ENCODE assay signal across 16 cellular contexts in the genomic region with DNA sequence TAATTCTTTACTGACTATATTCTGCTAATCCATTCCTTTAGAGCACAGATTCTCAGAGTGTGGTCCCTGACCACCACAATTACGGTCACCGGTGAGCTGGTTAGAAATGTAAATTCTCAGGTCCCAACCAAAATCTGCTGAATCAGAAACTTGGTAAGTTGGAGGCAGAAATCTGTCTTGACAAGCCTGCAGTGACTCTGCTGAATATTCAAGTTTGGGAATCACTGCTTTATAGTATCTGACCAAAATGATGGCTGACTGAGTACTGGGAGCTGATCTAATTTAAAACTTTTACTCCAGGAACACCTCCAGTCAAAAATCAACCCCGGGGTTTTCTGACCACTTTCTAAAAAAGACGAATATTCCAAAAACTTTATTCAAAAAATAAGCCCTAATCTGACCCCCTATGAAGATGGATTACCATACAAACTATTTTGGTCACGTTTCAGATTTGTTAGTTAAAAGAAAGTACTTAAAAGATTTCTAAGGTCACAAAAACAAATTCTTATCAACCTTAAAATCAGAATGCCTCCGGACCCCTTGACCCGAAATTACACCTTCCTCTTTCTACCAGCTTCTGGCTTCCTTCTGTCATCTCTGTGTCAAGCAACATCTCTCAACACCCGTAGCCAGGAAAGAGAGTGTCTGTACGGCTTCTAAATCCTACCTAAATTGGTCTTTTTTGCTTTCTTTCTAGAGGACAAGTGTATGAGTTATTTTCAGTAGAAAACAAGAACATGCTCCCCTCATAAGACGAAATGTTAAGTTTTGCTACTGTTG. TPM values are rescaled to one million over a fixed set of nuclear protein-coding genes. Genes with fewer than 3 reads are reported as not detected.
A peak's percentile ranks its signal among the peaks of the same experiment; 100 is the strongest.
DNase-seq lines count a peak whose midpoint lies in the region; TF ChIP-seq lines count a peak whose summit lies in the region.
"Had no signal": no experiment of that assay in that cellular context is flagged by ENCODE, and none has a peak within 500 bp of the region (broad histone marks: within the 10 kb centered on the region; RNA-seq: fewer than 3 reads in every experiment).

No MANE protein-coding gene starts in this region.

- H3K27ac ChIP-seq in cardiac muscle cell (peak overlapping the region; percentile 88), right atrium auricular region (no peak overlapping the region), OCI-LY3 (ENCODE audit: low read length) (no peak overlapping the region), tibial artery (peak overlapping the region; percentile 13 to 33), Peyer's patch (no peak overlapping the region)
- H3K27ac ChIP-seq: vagina had no signal

- no peaks in the 10 kb centered on the region for H3K9me3 ChIP-seq in cardiac muscle cell (ENCODE audit: low read depth)
- no peaks in the 10 kb centered on the region for H3K9me3 ChIP-seq in right atrium auricular region
- H3K9me3 ChIP-seq in OCI-LY3 (ENCODE audit: insufficient read depth, low read length), result no peaks in the 10 kb centered on the region
- H3K9me3 ChIP-seq in tibial artery, result no peaks in the 10 kb centered on the region
- H3K9me3 ChIP-seq in Peyer's patch, result no peaks in the 10 kb centered on the region
- H3K9me3 ChIP-seq: sigmoid colon, vagina had no signal

- intact Hi-C loops in tibial artery (cut with DNase I; ENCODE audit: low total_unique reads), result no loop called here

- H3K36me3 ChIP-seq in cardiac muscle cell (no peaks in the 10 kb centered on the region), right atrium auricular region (no peaks in the 10 kb centered on the region), OCI-LY3 (replicated peaks; ENCODE audit: low read depth, low read length) (peaks cover 4% of the 10 kb centered on the region), tibial artery (peaks cover 0 to 7% (median 0%) of the 10 kb centered on the region in 3 donors), Peyer's patch (peaks cover 0 to 8% (median 0%) of the 10 kb centered on the region in 3 donors)
- H3K36me3 ChIP-seq: sigmoid colon, vagina had no signal

- peaks cover 65% of the 10 kb centered on the region for H3K79me2 ChIP-seq in OCI-LY3 (ENCODE audit: low read length)

- peaks cover 71% of the 10 kb centered on the region for H4K20me1 ChIP-seq in OCI-LY3 (ENCODE audit: insufficient read depth, low read length)

- H2AFZ ChIP-seq in OCI-LY3 (ENCODE audit: low read depth, low read length), result no peak overlapping the region

- peaks cover 43% of the 10 kb centered on the region for H3K4me1 ChIP-seq in cardiac muscle cell (ENCODE audit: low read depth)
- H3K4me1 ChIP-seq in right atrium auricular region, result peaks cover 0 to 59% of the 10 kb centered on the region in 2 donors
- peaks cover 7% of the 10 kb centered on the region for H3K4me1 ChIP-seq in OCI-LY3 (ENCODE audit: low read length)
- peaks cover 0 to 69% (median 30%) of the 10 kb centered on the region in 4 donors for H3K4me1 ChIP-seq in tibial artery
- H3K4me1 ChIP-seq in Peyer's patch, result peaks cover 0 to 9% (median 3%) of the 10 kb centered on the region in 4 donors

- DNase-seq in cardiac muscle cell (ENCODE audit: low read depth in 1 of 2, low spot score in 1 of 2), result no peak
- DNase-seq in right atrium auricular region (ENCODE audit: low spot score), result no peak
- peak; percentile 39 for DNase-seq in epithelial cell of esophagus (ENCODE audit: low read depth)
- DNase-seq in tibial artery, result no peak
- no peak for DNase-seq in stimulated activated naive CD4-positive, alpha-beta T cell treated with Interleukin-2 at 50 U/mL for 16 hours (lab: John Stamatoyannopoulos, UW)
- no peak for DNase-seq in NCI-H1417 (lab: John Stamatoyannopoulos, UW)
- DNase-seq in Peyer's patch, result no peak
- DNase-seq: activated CD8-positive, alpha-beta memory T cell treated with anti-CD3 and anti-CD28 coated beads for 24 hours; caudate nucleus; effector CD4-positive, alpha-beta T cell; midbrain; NCI-H1092; sigmoid colon; stimulated activated CD4-positive, alpha-beta T cell treated with anti-CD3 and anti-CD28 coated beads, Interleukin-1b, Interleukin-23, amount 100 ng/mL, for 48 hours had no signal

- H3K9ac ChIP-seq in OCI-LY3 (ENCODE audit: low read length), result no peak overlapping the region

- TF ChIP-seq CTCF in cardiac muscle cell (IDR thresholded peaks at IDR 0.05; ENCODE audit: low read depth, low read length), result no peak
- no peak for TF ChIP-seq CTCF in right atrium auricular region (IDR thresholded peaks at IDR 0.05)
- TF ChIP-seq CTCF in OCI-LY3 (IDR thresholded peaks at IDR 0.05; ENCODE audit: low read depth, low read length), result no peak
- no peak for TF ChIP-seq CTCF in epithelial cell of esophagus (IDR thresholded peaks at IDR 0.05; ENCODE audit: insufficient read depth, low read depth, low read length, missing control alignments)
- no peak for TF ChIP-seq CTCF in tibial artery (IDR thresholded peaks at IDR 0.05)
- TF ChIP-seq CTCF in Peyer's patch (IDR thresholded peaks at IDR 0.05), result no peak

- H3K27me3 ChIP-seq in cardiac muscle cell (no peaks in the 10 kb centered on the region), right atrium auricular region (no peaks in the 10 kb centered on the region), OCI-LY3 (ENCODE audit: low read depth, low read length) (no peaks in the 10 kb centered on the region), tibial artery (no peaks in the 10 kb centered on the region), Peyer's patch (no peaks in the 10 kb centered on the region)
- H3K27me3 ChIP-seq: sigmoid colon, vagina had no signal

- H3K4me2 ChIP-seq in OCI-LY3 (ENCODE audit: low read length), result peak overlapping the region; percentile 20; the same call in 1 of the 2 replicates

- TF ChIP-seq POLR2A in Peyer's patch (IDR thresholded peaks at IDR 0.05), result no peak

- H3K4me3 ChIP-seq in cardiac muscle cell, result peak overlapping the region; percentile 4
- no peak overlapping the region for H3K4me3 ChIP-seq in right atrium auricular region
- H3K4me3 ChIP-seq in OCI-LY3 (ENCODE audit: low read length), result no peak overlapping the region
- H3K4me3 ChIP-seq in epithelial cell of esophagus (ENCODE audit: low read length), result no peak overlapping the region
- no peak overlapping the region for H3K4me3 ChIP-seq in tibial artery
- H3K4me3 ChIP-seq in Peyer's patch, result no peak overlapping the region
- H3K4me3 ChIP-seq: sigmoid colon, vagina had no signal

RNA-seq across cellular contexts. Expression of a gene that starts 38.6 kb away (rescaled TPM):
- total RNA-seq in cardiac muscle cell, result 19.7 and 33.8 TPM in 2 replicates
- 24.4 and 27.3 TPM in 2 replicates for polyA plus RNA-seq in cardiac muscle cell
- total RNA-seq in right atrium auricular region, result 10 to 100 TPM; 38.3 to 54.3 TPM
- total RNA-seq in Peyer's patch, result 100 to 1,000 TPM in 3 of 4 donors, 10 to 100 TPM in 1; 84.2 to 238 (median 140) TPM

Comparison
In these comparisons a context has a peak if more than half of its experiments do, and no peak if none do; other contexts are left out.
1. H3K27ac ChIP-seq: peak in cardiac muscle cell (single experiment) and tibial artery (2 of 2); none in right atrium auricular region (0 of 2), OCI-LY3 (single experiment) and Peyer's patch (0 of 4).